1 cellular context compared by ENCODE assay signal in the genomic region with DNA sequence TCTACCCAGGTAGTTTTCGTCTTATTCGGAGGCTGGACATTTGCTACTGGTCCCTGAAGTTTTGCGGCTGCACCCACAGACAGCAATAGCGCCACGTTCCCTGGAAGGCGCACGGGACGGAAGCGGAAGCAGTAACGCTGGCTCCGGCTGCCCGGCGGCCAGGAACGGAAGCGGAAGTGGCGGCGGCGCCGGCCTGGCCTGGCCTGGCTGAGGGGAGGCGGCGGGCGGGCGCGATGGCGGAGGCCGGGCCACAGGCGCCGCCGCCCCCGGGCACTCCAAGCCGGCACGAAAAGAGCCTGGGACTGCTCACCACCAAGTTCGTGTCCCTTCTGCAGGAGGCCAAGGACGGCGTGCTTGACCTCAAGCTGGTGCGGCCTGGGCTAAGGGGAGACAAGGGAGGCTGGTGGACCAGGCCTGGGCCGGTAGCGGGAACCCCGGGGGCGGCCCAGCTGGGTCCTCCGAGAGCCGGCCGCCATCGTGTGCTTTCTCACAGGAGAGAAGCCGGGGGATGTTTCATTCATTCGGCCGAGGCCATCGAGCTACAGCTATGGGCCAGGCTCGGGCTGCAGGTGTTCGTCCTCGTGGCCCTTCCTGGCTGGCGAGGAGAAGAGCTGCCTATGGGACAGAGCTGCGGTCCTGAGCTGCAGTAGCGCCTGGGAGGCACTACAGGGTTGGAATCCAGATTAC.
TF ChIP-seq lines count a peak whose summit lies in the region.

TSS of gene E2F4 (plus strand) at position 161 of the 687 bp plus-strand sequence. CDS start at position 234, 73 bp downstream.

TF ChIP-seq in liver, 16 proteins besides CTCF, POLR2A, EP300 and RAD21 (continued from another document):
- TF ChIP-seq RXRA (IDR thresholded peaks at IDR 0.05) (no peak), NR2F2 (IDR thresholded peaks at IDR 0.05) (no peak)
TF ChIP-seq in liver: peak in this region for 4.
